Comparison of ENCODE assay signal across 1 cellular context in genomic region chr2:70999362-70999761, GRCh38.
TF ChIP-seq lines count a peak whose summit lies in the region.

No MANE protein-coding gene starts in this region.

TF ChIP-seq in K562, 482 proteins besides CTCF, POLR2A, EP300 and RAD21:
- TF ChIP-seq CHAMP1 (IDR thresholded peaks at IDR 0.05) (no peak), ZNF644 (tag; IDR thresholded peaks at IDR 0.05; ENCODE audit: low read depth) (no peak), SUPT5H (IDR thresholded peaks at IDR 0.05) (no peak), CREM (IDR thresholded peaks at IDR 0.05; ENCODE audit: low read depth) (no peak), NR2C2 (CRISPR knock-in tag; IDR thresholded peaks at IDR 0.05) (no peak), NR2C2 (tag; IDR thresholded peaks at IDR 0.05) (peak; percentile 79), MCM7 (IDR thresholded peaks at IDR 0.05) (no peak), NR2C1 (IDR thresholded peaks at IDR 0.05) (peak; percentile 25; the same call in 1 of the 2 replicates), NR2C1 (tag; IDR thresholded peaks at IDR 0.05) (peak; percentile 80), LEF1 (IDR thresholded peaks at IDR 0.05) (no peak), SMAD2 (IDR thresholded peaks at IDR 0.05; ENCODE audit: low read depth, low read length) (no peak), ZC3H8 (IDR thresholded peaks at IDR 0.05) (no peak), ARNT (IDR thresholded peaks at IDR 0.05) (no peak), RNF219 (CRISPR knock-in tag; IDR thresholded peaks at IDR 0.05) (no peak), FOXJ3 (CRISPR knock-in tag; IDR thresholded peaks at IDR 0.05) (no peak), TAL1 (IDR thresholded peaks at IDR 0.05) (no peak), MLLT1 (IDR thresholded peaks at IDR 0.05) (no peak), STAT6 (CRISPR knock-in tag; IDR thresholded peaks at IDR 0.05) (no peak), SREBF2 (CRISPR knock-in tag; IDR thresholded peaks at IDR 0.05) (no peak), ZBTB9 (CRISPR knock-in tag; IDR thresholded peaks at IDR 0.05) (no peak)
